In genomic region chr5:128777052-128777451, GRCh38 we compare ENCODE assay signal across 11 cellular contexts.
DNase-seq lines count a peak whose midpoint lies in the region; ATAC-seq, FAIRE-seq and TF ChIP-seq lines count a peak whose summit lies in the region.
"Had no signal": no experiment of that assay in that cellular context is flagged by ENCODE, and none has a peak within 500 bp of the region (broad histone marks: within the 10 kb centered on the region; RNA-seq: fewer than 3 reads in every experiment).

No MANE protein-coding gene starts in this region.

- DNase-seq in GM12891 (ENCODE audit: insufficient read length, low spot score) = peak; percentile 1
- DNase-seq in HPDE6-E6E7 (ENCODE audit: extremely low spot score) = peak; percentile 4
- DNase-seq in midbrain (lab: John Stamatoyannopoulos, UW) = no peak
- no peak for DNase-seq in C1 segment of cervical spinal cord (lab: John Stamatoyannopoulos, UW)
- no peak for DNase-seq in NCI-H187 treated with DMSO at 0.1 percent for 48 hours (lab: John Stamatoyannopoulos, UW)
- DNase-seq in GM19238 (ENCODE audit: insufficient read length, low spot score) = no peak
- DNase-seq: kidney, NCI-H2171 treated with DMSO at 0.1 percent for 48 hours, psoas muscle had no signal

- ATAC-seq in GM19324 (IDR thresholded peaks at IDR 0.05; ENCODE audit: low FRiP score, unreplicated experiment) (peak; percentile 79), HG02840 (IDR thresholded peaks at IDR 0.05; ENCODE audit: low FRiP score, unreplicated experiment) (peak; percentile 83)
- ATAC-seq: psoas muscle had no signal

- FAIRE-seq in GM12891 (lab: Jason Lieb, UNC) = no peak
- FAIRE-seq: kidney had no signal

- TF ChIP-seq POLR2A in GM12891 (IDR thresholded peaks at IDR 0.05; ENCODE audit: low read depth, low read length) = no peak

TF ChIP-seq in GM12891, 5 proteins besides CTCF, POLR2A, EP300 and RAD21:
- TF ChIP-seq PAX5 (IDR thresholded peaks at IDR 0.05; ENCODE audit: insufficient read depth, low read length, severe bottlenecking) (no peak), TAF1 (IDR thresholded peaks at IDR 0.05; ENCODE audit: low read depth, low read length) (no peak), POLR2AphosphoS5 (IDR thresholded peaks at IDR 0.05; ENCODE audit: low read depth, low read length) (no peak), POU2F2 (IDR thresholded peaks at IDR 0.05; ENCODE audit: low read depth, low read length) (no peak), SPI1 (IDR thresholded peaks at IDR 0.05; ENCODE audit: low read depth, low read length) (peak; percentile 41; the same call in 1 of the 2 replicates)
TF ChIP-seq in GM12891: peak in this region for 1.

Comparison
In these comparisons a context has a peak if more than half of its experiments do, and no peak if none do; other contexts are left out.
1. DNase-seq: peak in GM12891 (single experiment) and HPDE6-E6E7 (single experiment); none in midbrain (single experiment), C1 segment of cervical spinal cord (0 of 14), NCI-H187 treated with DMSO at 0.1 percent for 48 hours (single experiment) and GM19238 (single experiment).